In genomic region chr2:27711804-27712203, GRCh38 we compare ENCODE assay signal across 24 cellular contexts. TPM values are rescaled to one million over a fixed set of nuclear protein-coding genes. Genes with fewer than 3 reads are reported as not detected.
DNase-seq lines count a peak whose midpoint lies in the region; ATAC-seq, FAIRE-seq and TF ChIP-seq lines count a peak whose summit lies in the region.
"Had no signal": no experiment of that assay in that cellular context is flagged by ENCODE, and none has a peak within 500 bp of the region (broad histone marks: within the 10 kb centered on the region; RNA-seq: fewer than 3 reads in every experiment).

No MANE protein-coding gene starts in this region.

- peaks cover 22% of the 10 kb centered on the region for H3K4me1 Mint-ChIP-seq in Calu3 (ENCODE audit: low read depth, unreplicated experiment)
- peaks cover 36% of the 10 kb centered on the region for H3K4me1 Mint-ChIP-seq in stimulated activated effector memory CD8-positive, alpha-beta T cell treated with anti-CD3 and anti-CD28 coated beads, Interleukin-12 subunit alpha, Interleukin-12 subunit beta, amount 100 ng/mL, for 72 hours

- H3K9me3 ChIP-seq in A549 = no peaks in the 10 kb centered on the region
- H3K9me3 ChIP-seq: SK-N-SH had no signal

- CTCF ChIA-PET in A549 (lab: Yijun Ruan, JAX) (interaction anchor here (0.7 to 5.6 kb wide), 7 partner anchors 8 to 845 kb away, joined by 3 to 44 read pairs (median 7); no protein-coding TSS in a partner anchor), Calu3 (lab: Charles Lee) (interaction anchor here (0.6 to 2.2 kb wide), 5 partner anchors 8 to 855 kb away, joined by 3 to 8 read pairs (median 6); no protein-coding TSS in a partner anchor)

- H3K9me3 Mint-ChIP-seq in Calu3 (ENCODE audit: low read depth, unreplicated experiment) = peaks cover 2% of the 10 kb centered on the region
- no peaks in the 10 kb centered on the region for H3K9me3 Mint-ChIP-seq in stimulated activated effector memory CD8-positive, alpha-beta T cell treated with anti-CD3 and anti-CD28 coated beads, Interleukin-12 subunit alpha, Interleukin-12 subunit beta, amount 100 ng/mL, for 72 hours
- H3K9me3 Mint-ChIP-seq: H9, IgD-negative memory B cell had no signal

- no peak for TF ChIP-seq EP300 in A549 (IDR thresholded peaks at IDR 0.05)

- ATAC-seq in A549 (no peak), esophagus mucosa (peak; percentile 67), HG03097 (IDR thresholded peaks at IDR 0.05; ENCODE audit: low FRiP score, unreplicated experiment) (no peak)
- ATAC-seq in stimulated activated effector memory CD8-positive, alpha-beta T cell treated with anti-CD3 and anti-CD28 coated beads, Interleukin-12 subunit alpha, Interleukin-12 subunit beta, amount 100 ng/mL, for 72 hours = no peak

- no peaks in the 10 kb centered on the region for H3K27me3 Mint-ChIP-seq in Calu3 (ENCODE audit: unreplicated experiment)

- H3K4me1 ChIP-seq in A549 = peaks cover 82% of the 10 kb centered on the region

- POLR2A ChIA-PET in A549 (lab: Yijun Ruan, JAX) = no interaction called here

- DNase-seq in A549 (ENCODE audit: low read depth in 1 of 2, low spot score in 1 of 2) (no peak), Calu3 (no peak), NOMO-1 (lab: John Stamatoyannopoulos, UW; ENCODE audit: unreplicated experiment in 2 of 2) (no peak), D721Med (ENCODE audit: insufficient read length, low spot score) (no peak)
- no peak for DNase-seq in stimulated activated effector memory CD8-positive, alpha-beta T cell treated with anti-CD3 and anti-CD28 coated beads, Interleukin-12 subunit alpha, Interleukin-12 subunit beta, amount 100 ng/mL, for 72 hours (ENCODE audit: low spot score in 2 of 2)
- DNase-seq: ACHN; AML-193; DMS 273 treated with DMSO at 0.1 percent for 48 hours; GDM1; H9; Kasumi-1; MM.1S; NCI-H1092; NCI-H1436 treated with DMSO at 0.1 percent for 48 hours; NCI-H2029; NCI-H748 treated with DMSO at 0.1 percent for 48 hours; NK-92 treated with Interleukin-12 subunit alpha and Interleukin-12 subunit beta, amount 100 ng/mL, for 24 hours; SHP77 treated with DMSO at 0.1 percent for 48 hours; SK-N-SH had no signal

- peak overlapping the region; percentile 52 for H3K4me2 ChIP-seq in A549
- H3K4me2 ChIP-seq: SK-N-SH had no signal

- H3K27ac ChIP-seq in A549 = peak overlapping the region; percentile 91 to 99
- H3K27ac ChIP-seq: HL-60 had no signal

- WGBS in A549 (ENCODE audit: missing lambda C conversion rate) = 68% methylated on average over 5 of the region's 5 CpGs

- no peak for FAIRE-seq in A549 (lab: Jason Lieb, UNC)
- no peak for FAIRE-seq in D721Med (lab: Jason Lieb, UNC)

- peaks cover 8% of the 10 kb centered on the region for H3K36me3 Mint-ChIP-seq in Calu3 (ENCODE audit: insufficient read depth, unreplicated experiment)
- peaks cover 1% of the 10 kb centered on the region for H3K36me3 Mint-ChIP-seq in stimulated activated effector memory CD8-positive, alpha-beta T cell treated with anti-CD3 and anti-CD28 coated beads, Interleukin-12 subunit alpha, Interleukin-12 subunit beta, amount 100 ng/mL, for 72 hours

- no peak for TF ChIP-seq RAD21 in A549 (conservative IDR thresholded peaks at IDR 0.05 in 1 of 2, IDR thresholded peaks at IDR 0.05 in 1 of 2)

- TF ChIP-seq POLR2A in A549 (IDR thresholded peaks at IDR 0.05; ENCODE audit: low read length) = no peak

- intact Hi-C loops in Calu3 (cut with micrococcal nuclease; ENCODE audit: unreplicated experiment) = no loop called here

- H3K4me3 ChIP-seq in A549 = no peak overlapping the region

- no peak overlapping the region for H3K4me3 Mint-ChIP-seq in Calu3 (ENCODE audit: low read depth, unreplicated experiment)
- H3K4me3 Mint-ChIP-seq in stimulated activated effector memory CD8-positive, alpha-beta T cell treated with anti-CD3 and anti-CD28 coated beads, Interleukin-12 subunit alpha, Interleukin-12 subunit beta, amount 100 ng/mL, for 72 hours = no peak overlapping the region
- H3K4me3 Mint-ChIP-seq: CD14-positive monocyte, H9, IgD-negative memory B cell had no signal

- BruUV-seq in Calu3 (replicated peaks; lab: Mats Ljungman, UMichigan) = no TSS peak

- no peak for TF ChIP-seq CTCF in A549 (IDR thresholded peaks at IDR 0.05)
- TF ChIP-seq CTCF in Calu3 (IDR thresholded peaks at IDR 0.05; ENCODE audit: unreplicated experiment) = no peak
- TF ChIP-seq CTCF in D721Med (IDR thresholded peaks at IDR 0.05; ENCODE audit: insufficient read depth, missing control alignments) = no peak

- H3K27ac Mint-ChIP-seq in Calu3 (ENCODE audit: unreplicated experiment) = peak overlapping the region; percentile 25
- H3K27ac Mint-ChIP-seq in stimulated activated effector memory CD8-positive, alpha-beta T cell treated with anti-CD3 and anti-CD28 coated beads, Interleukin-12 subunit alpha, Interleukin-12 subunit beta, amount 100 ng/mL, for 72 hours = peak overlapping the region; percentile 2
- H3K27ac Mint-ChIP-seq: CD14-positive monocyte, H9, IgD-negative memory B cell had no signal

TF ChIP-seq in A549, 52 proteins besides CTCF, POLR2A, EP300 and RAD21 (continues in another document):
- TF ChIP-seq PHF8 (IDR thresholded peaks at IDR 0.05; ENCODE audit: borderline replicate concordance, low read depth) (no peak), NFE2L2 (conservative IDR thresholded peaks at IDR 0.05; ENCODE audit: low read length) (no peak), KDM5A (IDR thresholded peaks at IDR 0.05) (no peak), HOXB5 (CRISPR knock-in tag; IDR thresholded peaks at IDR 0.05) (no peak), HEYL (CRISPR knock-in tag; IDR thresholded peaks at IDR 0.05) (no peak), HDAC2 (IDR thresholded peaks at IDR 0.05) (no peak), CEBPB (IDR thresholded peaks at IDR 0.05) (no peak), CHD2 (IDR thresholded peaks at IDR 0.05; ENCODE audit: low read length, partially characterized antibody) (no peak), FOSB (CRISPR knock-in tag; IDR thresholded peaks at IDR 0.05) (no peak), RFX5 (IDR thresholded peaks at IDR 0.05) (no peak), HOXB13 (CRISPR knock-in tag; IDR thresholded peaks at IDR 0.05; ENCODE audit: low read depth) (no peak), ZSCAN20 (CRISPR knock-in tag; IDR thresholded peaks at IDR 0.05) (no peak), TFCP2L1 (CRISPR knock-in tag; IDR thresholded peaks at IDR 0.05) (no peak)
- TF ChIP-seq, protein P1, sequence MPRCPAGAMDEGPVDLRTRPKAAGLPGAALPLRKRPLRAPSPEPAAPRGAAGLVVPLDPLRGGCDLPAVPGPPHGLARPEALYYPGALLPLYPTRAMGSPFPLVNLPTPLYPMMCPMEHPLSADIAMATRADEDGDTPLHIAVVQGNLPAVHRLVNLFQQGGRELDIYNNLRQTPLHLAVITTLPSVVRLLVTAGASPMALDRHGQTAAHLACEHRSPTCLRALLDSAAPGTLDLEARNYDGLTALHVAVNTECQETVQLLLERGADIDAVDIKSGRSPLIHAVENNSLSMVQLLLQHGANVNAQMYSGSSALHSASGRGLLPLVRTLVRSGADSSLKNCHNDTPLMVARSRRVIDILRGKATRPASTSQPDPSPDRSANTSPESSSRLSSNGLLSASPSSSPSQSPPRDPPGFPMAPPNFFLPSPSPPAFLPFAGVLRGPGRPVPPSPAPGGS (IDR thresholded peaks at IDR 0.05) = no peak
- TF ChIP-seq, protein P2, sequence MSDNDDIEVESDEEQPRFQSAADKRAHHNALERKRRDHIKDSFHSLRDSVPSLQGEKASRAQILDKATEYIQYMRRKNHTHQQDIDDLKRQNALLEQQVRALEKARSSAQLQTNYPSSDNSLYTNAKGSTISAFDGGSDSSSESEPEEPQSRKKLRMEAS (IDR thresholded peaks at IDR 0.05) = no peak
- TF ChIP-seq, protein P3, sequence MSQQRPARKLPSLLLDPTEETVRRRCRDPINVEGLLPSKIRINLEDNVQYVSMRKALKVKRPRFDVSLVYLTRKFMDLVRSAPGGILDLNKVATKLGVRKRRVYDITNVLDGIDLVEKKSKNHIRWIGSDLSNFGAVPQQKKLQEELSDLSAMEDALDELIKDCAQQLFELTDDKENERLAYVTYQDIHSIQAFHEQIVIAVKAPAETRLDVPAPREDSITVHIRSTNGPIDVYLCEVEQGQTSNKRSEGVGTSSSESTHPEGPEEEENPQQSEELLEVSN (IDR thresholded peaks at IDR 0.05; ENCODE audit: borderline replicate concordance, low read depth) = no peak
- TF ChIP-seq, protein P4, sequence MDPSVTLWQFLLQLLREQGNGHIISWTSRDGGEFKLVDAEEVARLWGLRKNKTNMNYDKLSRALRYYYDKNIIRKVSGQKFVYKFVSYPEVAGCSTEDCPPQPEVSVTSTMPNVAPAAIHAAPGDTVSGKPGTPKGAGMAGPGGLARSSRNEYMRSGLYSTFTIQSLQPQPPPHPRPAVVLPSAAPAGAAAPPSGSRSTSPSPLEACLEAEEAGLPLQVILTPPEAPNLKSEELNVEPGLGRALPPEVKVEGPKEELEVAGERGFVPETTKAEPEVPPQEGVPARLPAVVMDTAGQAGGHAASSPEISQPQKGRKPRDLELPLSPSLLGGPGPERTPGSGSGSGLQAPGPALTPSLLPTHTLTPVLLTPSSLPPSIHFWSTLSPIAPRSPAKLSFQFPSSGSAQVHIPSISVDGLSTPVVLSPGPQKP (IDR thresholded peaks at IDR 0.05; ENCODE audit: low read depth, low read length) = no peak

RNA-seq across cellular contexts. Expression of gene SLC4A1AP, which starts 48.1 kb away (rescaled TPM):
- polyA plus RNA-seq in A549 (2011; rRNA removed) (21.1 and 33.0 TPM in 2 replicates), A549 (2017; fragmentation: RNase III; extraction: RNeasy Plus Mini Kit Qiagen cat#74134 plus additional on column Dnase treatment) (30.0 to 32.6 TPM (median 31.8 TPM) in 3 replicates)
- polyA plus RNA-seq in A549 (2012; cell fraction: cytosol; rRNA removed) = 13.0 and 13.6 TPM in 2 replicates
- polyA plus RNA-seq in A549 (2012; cell fraction: nucleus; rRNA removed) = 18.0 and 18.2 TPM in 2 replicates
- polyA minus RNA-seq in A549 (2011; rRNA and poly(A)+ RNA removed) = 7.2 and 11.3 TPM in 2 replicates
- total RNA-seq in Calu3 (2022) (24.2 and 27.8 TPM in 2 replicates), esophagus mucosa (13.3 TPM)

RNA-seq across cellular contexts. Expression of gene SUPT7L, which starts 48.4 kb away (rescaled TPM):
- polyA plus RNA-seq in A549 (2011; rRNA removed) (67.0 and 73.1 TPM in 2 replicates), A549 (2017; fragmentation: RNase III; extraction: RNeasy Plus Mini Kit Qiagen cat#74134 plus additional on column Dnase treatment) (34.5 to 41.2 TPM (median 39.5 TPM) in 3 replicates)
- polyA plus RNA-seq in A549 (2012; cell fraction: cytosol; rRNA removed) = 34.5 and 40.3 TPM in 2 replicates
- 43.4 and 61.7 TPM in 2 replicates for polyA plus RNA-seq in A549 (2012; cell fraction: nucleus; rRNA removed)
- polyA minus RNA-seq in A549 (2011; rRNA and poly(A)+ RNA removed) = 51.2 and 51.3 TPM in 2 replicates
- total RNA-seq in Calu3 (2022) (33.0 and 35.5 TPM in 2 replicates), esophagus mucosa (11.7 TPM)

RNA-seq across cellular contexts. Expression of gene MRPL33, which starts 59.7 kb away (rescaled TPM):
- polyA plus RNA-seq in A549 (2011; rRNA removed) = 171 and 287 TPM in 2 replicates
- 89.0 and 108 TPM in 2 replicates for polyA plus RNA-seq in A549 (2012; cell fraction: cytosol; rRNA removed)
- 16.2 and 28.5 TPM in 2 replicates for polyA plus RNA-seq in A549 (2012; cell fraction: nucleus; rRNA removed)
- 492 to 595 TPM (median 497 TPM) in 3 replicates for polyA plus RNA-seq in A549 (2017; fragmentation: RNase III; extraction: RNeasy Plus Mini Kit Qiagen cat#74134 plus additional on column Dnase treatment)
- 11.8 and 17.2 TPM in 2 replicates for polyA minus RNA-seq in A549 (2011; rRNA and poly(A)+ RNA removed)
- 75.8 and 82.9 TPM in 2 replicates for total RNA-seq in Calu3 (2022)
- 37.3 TPM for total RNA-seq in esophagus mucosa
